8 cellular contexts compared by ENCODE assay signal in the genomic region with DNA sequence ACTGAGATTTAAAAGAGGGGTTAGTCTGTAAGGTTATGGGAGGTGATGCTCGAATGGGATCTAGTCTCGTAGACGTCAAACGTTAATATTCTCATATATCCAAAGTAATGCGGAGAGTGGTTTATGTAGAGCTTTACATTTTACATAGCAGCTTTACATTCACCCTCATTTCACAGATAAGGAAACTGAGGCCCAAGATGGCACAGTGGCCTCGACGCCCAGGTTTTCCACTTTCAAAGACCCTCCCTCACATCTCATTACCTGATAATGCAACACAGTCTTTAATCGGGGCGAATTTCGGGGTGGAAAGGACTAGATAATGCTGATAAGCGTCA. TPM values are rescaled to one million over a fixed set of nuclear protein-coding genes. Genes with fewer than 3 reads are reported as not detected.
DNase-seq lines count a peak whose midpoint lies in the region; ATAC-seq and TF ChIP-seq lines count a peak whose summit lies in the region.

No MANE protein-coding gene starts in this region.

- whole genome bisulfite sequencing in iPS DF 6.9 (ENCODE audit: insufficient coverage, insufficient read length) = no CpG with 5 or more reads among the region's 11 CpGs
- WGBS in spleen, 5 donors = 0 to 1% (median 0%) methylated on average over 11 of the region's 11 CpGs

- peak overlapping the region; percentile 96 for H3K27ac Mint-ChIP-seq in activated CD8-positive, alpha-beta T cell treated with anti-CD3 and anti-CD28 coated beads, Interleukin-2, amount 10 ng/mL, durations not matched to agents 7 days and 5 days

- DNase-seq in HFF-Myc (ENCODE audit: extremely low read depth, low read depth) (no peak), iPS DF 6.9 (ENCODE audit: low read depth, low spot score) (no peak), spleen (no peak), NAMALWA (ENCODE audit: low spot score) (no peak)
- no peak for DNase-seq in activated CD8-positive, alpha-beta T cell treated with anti-CD3 and anti-CD28 coated beads, Interleukin-2, amount 10 ng/mL, durations not matched to agents 7 days and 5 days
- DNase-seq in stimulated activated naive CD4-positive, alpha-beta T cell treated with Interleukin-2 at 50 U/mL for 16 hours (lab: John Stamatoyannopoulos, UW) = no peak

- intact Hi-C loops in spleen (cut with DNase I; ENCODE audit: low total_unique reads) = no loop called here

- CTCF ChIA-PET in activated CD8-positive, alpha-beta T cell treated with anti-CD3 and anti-CD28 coated beads, Interleukin-2, amount 10 ng/mL, durations not matched to agents 7 days and 5 days (lab: Charles Lee) = interaction anchor here (0.7 to 4.2 kb wide), 9 partner anchors 9 to 144 kb away, joined by 3 to 22 read pairs (median 9); partner anchors contain the start of gene HSP90B1

- no peaks in the 10 kb centered on the region; the same call in 1 of the 2 replicates for H3K36me3 ChIP-seq in iPS DF 6.9 (ENCODE audit: control insufficient read depth, insufficient read depth, low read length)
- H3K36me3 ChIP-seq in spleen = peaks cover 0 to 20% (median 0%) of the 10 kb centered on the region in 6 donors

- H3K27me3 ChIP-seq in iPS DF 6.9 (ENCODE audit: control insufficient read depth, insufficient read depth, low read length) = no peaks in the 10 kb centered on the region; the same call in 1 of the 2 replicates
- H3K27me3 ChIP-seq in spleen (replicated peaks in 1 of 7) = no peaks in the 10 kb centered on the region

- H3K36me3 Mint-ChIP-seq in activated CD8-positive, alpha-beta T cell treated with anti-CD3 and anti-CD28 coated beads, Interleukin-2, amount 10 ng/mL, durations not matched to agents 7 days and 5 days (ENCODE audit: low read depth) = peaks cover 27% of the 10 kb centered on the region

- no peak for ATAC-seq in activated CD8-positive, alpha-beta T cell treated with anti-CD3 and anti-CD28 coated beads, Interleukin-2, amount 10 ng/mL, durations not matched to agents 7 days and 5 days
- ATAC-seq in GM18519 (IDR thresholded peaks at IDR 0.05; ENCODE audit: low FRiP score, unreplicated experiment) = no peak
- no peak for ATAC-seq in HG03520 (IDR thresholded peaks at IDR 0.05; ENCODE audit: unreplicated experiment)

- no peaks in the 10 kb centered on the region for H3K9me3 Mint-ChIP-seq in activated CD8-positive, alpha-beta T cell treated with anti-CD3 and anti-CD28 coated beads, Interleukin-2, amount 10 ng/mL, durations not matched to agents 7 days and 5 days (ENCODE audit: insufficient read depth)

- POLR2A ChIA-PET in activated CD8-positive, alpha-beta T cell treated with anti-CD3 and anti-CD28 coated beads, Interleukin-2, amount 10 ng/mL, durations not matched to agents 7 days and 5 days (lab: Charles Lee) = interaction anchor here (0.6 to 4.3 kb wide), 16 partner anchors 9 to 636 kb away, joined by 3 to 80 read pairs (median 4); partner anchors contain the start of genes HCFC2, HSP90B1 and NFYB

- TF ChIP-seq CTCF in HFF-Myc (IDR thresholded peaks at IDR 0.05; ENCODE audit: low read depth, low read length, missing control alignments) (no peak), spleen (IDR thresholded peaks at IDR 0.05 in 8 of 11, conservative IDR thresholded peaks at IDR 0.05 in 3 of 11) (no peak)

- H3K4me1 ChIP-seq in iPS DF 6.9 (ENCODE audit: control insufficient read depth, insufficient read depth, low read length) (no peaks in the 10 kb centered on the region), spleen (peaks cover 25 to 75% (median 56%) of the 10 kb centered on the region in 6 donors)

- no peaks in the 10 kb centered on the region for H3K27me3 Mint-ChIP-seq in activated CD8-positive, alpha-beta T cell treated with anti-CD3 and anti-CD28 coated beads, Interleukin-2, amount 10 ng/mL, durations not matched to agents 7 days and 5 days (ENCODE audit: low read depth)

- H3K4me3 ChIP-seq in HFF-Myc (replicated peaks; ENCODE audit: low read depth, low read length) (peak overlapping the region; percentile 96), iPS DF 6.9 (ENCODE audit: low read length) (peak overlapping the region; percentile 78; the same call in 1 of the 2 replicates), spleen (peak overlapping the region; percentile 61 to 93 (median 82))

- H3K9me3 ChIP-seq in iPS DF 6.9 (ENCODE audit: control insufficient read depth, insufficient read depth, low read length) (no peaks in the 10 kb centered on the region), spleen (no peaks in the 10 kb centered on the region)

- no peak for TF ChIP-seq POLR2A in spleen (IDR thresholded peaks at IDR 0.05)

- no peak overlapping the region for H3K27ac ChIP-seq in iPS DF 6.9 (ENCODE audit: low read length)
- peak overlapping the region; percentile 89 to 98 (median 96) for H3K27ac ChIP-seq in spleen

- peak overlapping the region; percentile 95 for H3K4me3 Mint-ChIP-seq in activated CD8-positive, alpha-beta T cell treated with anti-CD3 and anti-CD28 coated beads, Interleukin-2, amount 10 ng/mL, durations not matched to agents 7 days and 5 days

- H3K4me1 Mint-ChIP-seq in activated CD8-positive, alpha-beta T cell treated with anti-CD3 and anti-CD28 coated beads, Interleukin-2, amount 10 ng/mL, durations not matched to agents 7 days and 5 days (ENCODE audit: low read depth) = peaks cover 49% of the 10 kb centered on the region

RNA-seq across cellular contexts. Expression of gene TDG, which starts 0.5 kb away (rescaled TPM):
- total RNA-seq in activated CD8-positive, alpha-beta T cell treated with anti-CD3 and anti-CD28 coated beads, Interleukin-2, amount 10 ng/mL, durations not matched to agents 7 days and 5 days = 10 to 100 TPM; 33.5 to 37.7 TPM
- 10 to 100 TPM; 21.3 to 38.2 (median 25.2) TPM for total RNA-seq in spleen
- polyA plus RNA-seq in spleen = 10 to 100 TPM; 11.0 to 15.4 (median 11.8) TPM

RNA-seq across cellular contexts. Expression of gene HSP90B1, which starts 35.0 kb away (rescaled TPM):
- total RNA-seq in activated CD8-positive, alpha-beta T cell treated with anti-CD3 and anti-CD28 coated beads, Interleukin-2, amount 10 ng/mL, durations not matched to agents 7 days and 5 days = 100 to 1,000 TPM; 336 to 343 TPM
- total RNA-seq in spleen = 100 to 1,000 TPM; 331 to 895 (median 569) TPM
- 100 to 1,000 TPM; 230 to 327 (median 283) TPM for polyA plus RNA-seq in spleen
